Comparison of ENCODE assay signal across 34 cellular contexts in genomic region chr9:119159386-119159785, GRCh38.
"Had no signal": no experiment of that assay in that cellular context is flagged by ENCODE, and none has a peak within 500 bp of the region (broad histone marks: within the 10 kb centered on the region; RNA-seq: fewer than 3 reads in every experiment).

No MANE protein-coding gene starts in this region.

- H3K4me3 ChIP-seq: MG63 had no signal

- H3K27me3 ChIP-seq: MG63 had no signal

- H3K36me3 ChIP-seq: MG63 had no signal

- DNase-seq: Karpas-422, Kasumi-1, MG63, MM.1S, MV-4-11, NCI-H1048, NCI-H1092, NCI-H1092 treated with DMSO at 0.1 percent for 48 hours, NCI-H1105, NCI-H1105 treated with DMSO at 0.1 percent for 48 hours, NCI-H1417, NCI-H1417 treated with DMSO at 0.1 percent for 48 hours, NCI-H1436, NCI-H1436 treated with DMSO at 0.1 percent for 48 hours, NCI-H146, NCI-H1694, NCI-H1694 treated with DMSO at 0.1 percent for 48 hours, NCI-H187, NCI-H187 treated with DMSO at 0.1 percent for 48 hours, NCI-H1930, NCI-H2029, NCI-H2029 treated with DMSO at 0.1 percent for 48 hours, NCI-H2081, NCI-H2081 treated with DMSO at 0.1 percent for 48 hours, NCI-H2107, NCI-H2171, NCI-H2171 treated with DMSO at 0.1 percent for 48 hours, NCI-H2227 treated with DMSO at 0.1 percent for 48 hours, NCI-H226, NCI-H345, NCI-H446, NCI-H446 treated with DMSO at 0.1 percent for 48 hours, NCI-H510A, NCI-H510A treated with DMSO at 0.1 percent for 48 hours had no signal
